Comparison of ENCODE assay signal across 8 cellular contexts in genomic region chr19:41753936-41754529, GRCh38. TPM values are rescaled to one million over a fixed set of nuclear protein-coding genes. Genes with fewer than 3 reads are reported as not detected.
DNase-seq lines count a peak whose midpoint lies in the region; ATAC-seq and TF ChIP-seq lines count a peak whose summit lies in the region.

No MANE protein-coding gene starts in this region.

- CTCF ChIA-PET in A673 (lab: Charles Lee): interaction anchor here (0.6 to 1.7 kb wide), 16 partner anchors 9 to 304 kb away, joined by 3 to 11 read pairs (median 4); no protein-coding TSS in a partner anchor

- peak overlapping the region; percentile 68 for H3K27ac ChIP-seq in A673 (ENCODE audit: low read depth, low read length, poor library complexity, severe bottlenecking)
- no peak overlapping the region for H3K27ac ChIP-seq in esophagus muscularis mucosa (replicated peaks in 1 of 4)
- H3K27ac ChIP-seq in neutrophil: peak overlapping the region; percentile 84
- no peak overlapping the region for H3K27ac ChIP-seq in upper lobe of right lung

- TF ChIP-seq POLR2A in esophagus muscularis mucosa (IDR thresholded peaks at IDR 0.05; ENCODE audit: low read depth): no peak

- peak; percentile 74 for ATAC-seq in upper lobe of right lung
- no peak for ATAC-seq in GM21360 (IDR thresholded peaks at IDR 0.05; ENCODE audit: unreplicated experiment)

- peak; percentile 85 for DNase-seq in A673 (ENCODE audit: low spot score)
- peak; percentile 32 for DNase-seq in NCI-H460 (ENCODE audit: extremely low read depth, low read depth)
- peak; percentile 41 to 49 for DNase-seq in activated CD8-positive, alpha-beta memory T cell treated with anti-CD3 and anti-CD28 coated beads for 4 hours (ENCODE audit: low read depth in 2 of 2)
- no peak for DNase-seq in esophagus muscularis mucosa (ENCODE audit: extremely low spot score)
- no peak for DNase-seq in upper lobe of right lung

- H3K9me3 ChIP-seq in A673 (ENCODE audit: low read depth, low read length, poor library complexity, severe bottlenecking): no peaks in the 10 kb centered on the region
- H3K9me3 ChIP-seq in esophagus muscularis mucosa: no peaks in the 10 kb centered on the region
- no peaks in the 10 kb centered on the region for H3K9me3 ChIP-seq in neutrophil
- no peaks in the 10 kb centered on the region for H3K9me3 ChIP-seq in upper lobe of right lung

- POLR2A ChIA-PET in A673 (lab: Charles Lee; ENCODE audit: low non-redundant PET): interaction anchor here (0.6 kb wide), 1 partner anchor 9 kb away, joined by 6 read pairs; no protein-coding TSS in a partner anchor

- H3K27me3 ChIP-seq in A673 (replicated peaks; ENCODE audit: insufficient read depth, low read depth, low read length, poor library complexity) (no peaks in the 10 kb centered on the region), esophagus muscularis mucosa (no peaks in the 10 kb centered on the region), neutrophil (no peaks in the 10 kb centered on the region), upper lobe of right lung (no peaks in the 10 kb centered on the region)

- TF ChIP-seq EP300 in esophagus muscularis mucosa (IDR thresholded peaks at IDR 0.05): no peak

- H3K4me1 ChIP-seq in A673 (ENCODE audit: insufficient read depth, low read length, poor library complexity, severe bottlenecking) (peaks cover 19% of the 10 kb centered on the region), esophagus muscularis mucosa (peaks cover 0 to 9% (median 4%) of the 10 kb centered on the region in 4 donors), neutrophil (ENCODE audit: control insufficient read depth in 1 of 2, insufficient read depth in 1 of 2, low read depth in 1 of 2, low read length in 1 of 2) (peaks cover 86 to 88% of the 10 kb centered on the region in 2 experiments), upper lobe of right lung (no peaks in the 10 kb centered on the region)

- H3K36me3 ChIP-seq in A673 (ENCODE audit: insufficient read depth, low read length, poor library complexity, severe bottlenecking) (no peaks in the 10 kb centered on the region), esophagus muscularis mucosa (no peaks in the 10 kb centered on the region), neutrophil (no peaks in the 10 kb centered on the region), upper lobe of right lung (no peaks in the 10 kb centered on the region)

- BruUV-seq in A673 (replicated peaks; lab: Mats Ljungman, UMichigan): no TSS peak

- no peak overlapping the region for H3K4me3 ChIP-seq in A673 (ENCODE audit: low read depth, low read length, poor library complexity, severe bottlenecking)
- no peak overlapping the region for H3K4me3 ChIP-seq in GM12875 (ENCODE audit: low read depth, low read length)
- no peak overlapping the region for H3K4me3 ChIP-seq in esophagus muscularis mucosa
- H3K4me3 ChIP-seq in neutrophil (ENCODE audit: low read depth in 1 of 2, low read length in 1 of 2): peak overlapping the region in 1 of 2 experiments; percentile 3
- H3K4me3 ChIP-seq in upper lobe of right lung: no peak overlapping the region

- 14% methylated on average over 4 of the region's 4 CpGs for WGBS in esophagus muscularis mucosa

- TF ChIP-seq CTCF in A673 (conservative IDR thresholded peaks at IDR 0.05; ENCODE audit: low read depth, low read length) (peak; percentile 87), GM12875 (IDR thresholded peaks at IDR 0.05; ENCODE audit: borderline replicate concordance, insufficient read depth, low read depth, low read length) (peak; percentile 76), esophagus muscularis mucosa (IDR thresholded peaks at IDR 0.05) (peak; percentile 51 to 73 (median 51)), neutrophil (IDR thresholded peaks at IDR 0.05) (peak; percentile 90), upper lobe of right lung (IDR thresholded peaks at IDR 0.05) (peak; percentile 73)

- intact Hi-C loops in A673 (cut with micrococcal nuclease; ENCODE audit: unreplicated experiment) (loop anchor here (1.0 to 2.0 kb wide), 2 partner anchors 31 to 67 kb away; no protein-coding TSS in a partner anchor), esophagus muscularis mucosa (cut with DNase I) (no loop called here), upper lobe of right lung (cut with DNase I) (no loop called here)

RNA-seq across cellular contexts. Expression of gene CEACAM6, which starts 1.3 kb away (rescaled TPM):
- 2.1 and 2.4 TPM in 2 replicates for total RNA-seq in A673 (2021)
- total RNA-seq in NCI-H460 (2014; rRNA removed; shearing (Covaris generic)): not detected in 2 replicates
- not detected in 2 replicates for polyA plus RNA-seq in NCI-H460 (2014; cell fraction: nucleus; rRNA removed)
- total RNA-seq in esophagus muscularis mucosa: 1 to 10 TPM in 1 of 4 donors, under 1 TPM in 2, not detected in 1; under 0.01 to 1.3 (median 0.69) TPM
- total RNA-seq in upper lobe of right lung: 732 TPM

RNA-seq across cellular contexts. Expression of gene CEACAM3, which starts 42.4 kb away (rescaled TPM):
- total RNA-seq in A673 (2021) (not detected in 2 replicates), esophagus muscularis mucosa (under 1 TPM in 1 of 4 donors, not detected in 3; 0.26 TPM), upper lobe of right lung (1.2 TPM)
- total RNA-seq in NCI-H460 (2014; rRNA removed; shearing (Covaris generic)): not detected in 2 replicates
- polyA plus RNA-seq in NCI-H460 (2014; cell fraction: nucleus; rRNA removed): not detected in 2 replicates

RNA-seq across cellular contexts. Expression of gene CEACAM5, which starts 45.6 kb away (rescaled TPM):
- total RNA-seq in A673 (2021): 0.54 and 0.90 TPM in 2 replicates
- total RNA-seq in NCI-H460 (2014; rRNA removed; shearing (Covaris generic)): not detected in 2 replicates
- polyA plus RNA-seq in NCI-H460 (2014; cell fraction: nucleus; rRNA removed): not detected in 2 replicates
- total RNA-seq in esophagus muscularis mucosa: 1 to 10 TPM in 1 of 4 donors, under 1 TPM in 1, not detected in 2; 0.83 to 2.2 TPM
- 35.0 TPM for total RNA-seq in upper lobe of right lung

Comparison
In these comparisons a context has a peak if more than half of its experiments do, and no peak if none do; other contexts are left out.
1. DNase-seq: peak in A673 (single experiment), NCI-H460 (single experiment) and activated CD8-positive, alpha-beta memory T cell treated with anti-CD3 and anti-CD28 coated beads for 4 hours (2 of 2); none in esophagus muscularis mucosa (single experiment) and upper lobe of right lung (single experiment).
2. H3K27ac ChIP-seq: peak in A673 (single experiment) and neutrophil (single experiment); none in esophagus muscularis mucosa (0 of 4) and upper lobe of right lung (single experiment).
3. RNA of gene CEACAM6, which starts 1.3 kb away (total RNA-seq): 732 TPM in upper lobe of right lung (single experiment); 2.1 to 2.4 TPM in A673, under 0.01 to 1.3 TPM in esophagus muscularis mucosa and not detected in NCI-H460; every median in the first group is over 100 times any median in the second.
4. RNA of gene CEACAM5, which starts 45.6 kb away (total RNA-seq): 35.0 TPM in upper lobe of right lung (single experiment); 0.83 to 2.2 TPM in esophagus muscularis mucosa, 0.54 to 0.90 TPM in A673 and not detected in NCI-H460; every median in the first group is over 10 times any median in the second.
5. Peak in every context shown above with its lines, with median percentiles within 50 percentile points of each other: CTCF ChIP-seq.